Comparison of ENCODE assay signal across 2 cellular contexts in the genomic region with DNA sequence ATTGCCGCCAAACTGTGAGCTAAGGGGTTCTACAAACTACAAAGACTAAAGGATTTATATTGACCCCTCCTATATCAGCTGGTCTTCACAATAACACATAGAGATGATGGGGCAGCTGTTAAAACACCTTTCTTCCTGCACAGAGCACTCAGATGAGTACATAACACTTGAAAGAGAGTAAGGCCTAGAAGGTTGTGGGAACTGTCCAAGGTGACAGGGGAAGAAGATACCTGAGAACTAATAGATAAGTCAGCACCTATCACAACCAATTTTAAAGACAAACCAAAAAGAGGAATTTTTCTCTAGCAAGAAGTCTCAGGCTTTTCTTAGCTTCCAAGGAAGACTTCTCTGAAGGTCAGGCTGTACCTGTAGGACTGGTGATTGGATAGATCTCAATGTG.
TF ChIP-seq lines count a peak whose summit lies in the region.

No MANE protein-coding gene starts in this region.

TF ChIP-seq in SK-N-SH, 30 proteins besides CTCF, POLR2A, EP300 and RAD21:
- TF ChIP-seq REST (IDR thresholded peaks at IDR 0.05; ENCODE audit: low read depth, low read length) (peak; percentile 74; the same call in 1 of the 2 replicates), GABPA (IDR thresholded peaks at IDR 0.05; ENCODE audit: low read depth) (no peak)
TF ChIP-seq in SK-N-SH: peak in this region for 1.

TF ChIP-seq in SK-N-SH treated with all-trans-retinoic acid at 6 μM for 48 hours, 23 proteins besides CTCF, POLR2A, EP300 and RAD21 (continued from another document):
- TF ChIP-seq CSRNP3 (CRISPR knock-in tag; IDR thresholded peaks at IDR 0.05) (no peak), ZNF8 (CRISPR knock-in tag; IDR thresholded peaks at IDR 0.05) (no peak), CSDC2 (CRISPR knock-in tag; IDR thresholded peaks at IDR 0.05) (no peak), ZNF70 (CRISPR knock-in tag; IDR thresholded peaks at IDR 0.05) (no peak), BACH2 (CRISPR knock-in tag; IDR thresholded peaks at IDR 0.05; ENCODE audit: borderline replicate concordance) (no peak), SNAI2 (CRISPR knock-in tag; IDR thresholded peaks at IDR 0.05) (no peak), ZNF565 (CRISPR knock-in tag; conservative IDR thresholded peaks at IDR 0.05; ENCODE audit: low read depth) (no peak), RARB (CRISPR knock-in tag; IDR thresholded peaks at IDR 0.05) (no peak)
